8 cellular contexts compared by ENCODE assay signal in the genomic region with DNA sequence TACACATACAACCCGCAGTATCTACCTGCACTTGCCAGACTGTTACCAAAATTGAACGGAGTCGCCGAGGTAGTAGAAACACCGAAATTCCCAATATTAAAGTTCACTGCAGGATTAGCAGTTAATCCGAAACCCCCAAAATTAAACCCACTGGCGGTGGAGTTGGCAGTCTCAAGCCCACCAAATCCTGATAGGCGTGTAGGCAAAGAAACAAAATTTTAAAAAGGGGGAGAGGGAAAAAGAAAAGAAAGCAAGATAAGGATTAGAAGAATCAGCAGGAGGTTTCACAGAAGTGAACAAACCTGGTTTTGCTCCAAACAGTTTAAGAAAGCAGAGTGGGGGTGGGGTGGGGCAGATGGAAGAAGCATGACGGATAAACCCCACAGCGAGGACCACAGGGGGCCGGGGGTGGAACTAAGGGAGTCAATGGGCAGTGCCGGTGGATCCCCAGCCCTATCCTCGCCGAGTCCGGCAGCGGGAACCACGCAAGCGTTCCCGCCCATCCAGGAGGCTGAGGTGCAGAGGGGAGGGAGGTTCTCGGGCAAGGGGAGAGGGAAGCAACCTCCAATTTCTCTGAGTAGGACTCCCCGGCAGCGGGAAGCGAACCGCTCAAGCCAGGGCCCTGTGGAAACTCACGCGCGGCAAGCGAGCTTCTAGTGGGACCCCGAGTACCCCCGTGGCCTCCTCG. TPM values are rescaled to one million over a fixed set of nuclear protein-coding genes. Genes with fewer than 3 reads are reported as not detected.
A peak's percentile ranks its signal among the peaks of the same experiment; 100 is the strongest.
DNase-seq lines count a peak whose midpoint lies in the region; ATAC-seq and TF ChIP-seq lines count a peak whose summit lies in the region.

No MANE protein-coding gene starts in this region.

- no TSS peak for BruUV-seq in PC-3 (replicated peaks; lab: Mats Ljungman, UMichigan)

- intact Hi-C loops in PC-3 (cut with micrococcal nuclease) (no loop called here), transverse colon (cut with DNase I; ENCODE audit: low total_unique reads) (no loop called here)
- intact Hi-C loops in activated T-helper 2 cell treated with anti-CD3 and anti-CD28 coated beads, Interferon-gamma antibody, Interleukin-2, Interleukin-4, amounts not matched to agents 10 μg/mL and 5 μg/mL and 100 μg/mL, durations not matched to agents 14 hours and 24 hours and 36 hours (cut with micrococcal nuclease) = loop anchor here (1.0 to 10.0 kb wide), 6 partner anchors 67 to 927 kb away; partner anchors contain the start of genes CCNI, G3BP2, NAAA and RCHY1

- peak overlapping the region; percentile 94 for H3K27ac Mint-ChIP-seq in activated T-helper 2 cell treated with anti-CD3 and anti-CD28 coated beads, Interferon-gamma antibody, Interleukin-2, Interleukin-4, amounts not matched to agents 10 μg/mL and 5 μg/mL and 100 μg/mL, durations not matched to agents 14 hours and 24 hours and 36 hours
- peak overlapping the region; percentile 89 for H3K27ac Mint-ChIP-seq in neural progenitor cell

- H3K9me3 ChIP-seq in HUES48 (ENCODE audit: control insufficient read depth, insufficient read depth, low read length) (no peaks in the 10 kb centered on the region), PC-3 (ENCODE audit: low read length) (no peaks in the 10 kb centered on the region), neural progenitor cell (ENCODE audit: low read depth) (no peaks in the 10 kb centered on the region), transverse colon (no peaks in the 10 kb centered on the region)

- WGBS in transverse colon (ENCODE audit: low coverage in 1 of 2), 2 donors = 0 to 1% methylated on average over 7 to 31 of the region's 31 CpGs

- H3K27me3 ChIP-seq in HUES48 (ENCODE audit: control insufficient read depth, insufficient read depth, low read length) (no peaks in the 10 kb centered on the region), PC-3 (ENCODE audit: low read length) (no peaks in the 10 kb centered on the region), neural progenitor cell (no peaks in the 10 kb centered on the region), transverse colon (no peaks in the 10 kb centered on the region)

- H3K27ac ChIP-seq in HUES48 (ENCODE audit: low read depth, low read length) (peak overlapping the region; percentile 99), PC-3 (ENCODE audit: low read length) (peak overlapping the region; percentile 56), neural progenitor cell (peak overlapping the region; percentile 96), transverse colon (peak overlapping the region; percentile 91 to 97 (median 94))

- H4K20me1 ChIP-seq in PC-3 (ENCODE audit: low read length) (peaks cover 25% of the 10 kb centered on the region), neural progenitor cell (ENCODE audit: low read depth) (peaks cover 19% of the 10 kb centered on the region)

- peak overlapping the region; percentile 94 for H3K4me3 ChIP-seq in HUES48 (ENCODE audit: low read depth, low read length)
- peak overlapping the region; percentile 91 for H3K4me3 ChIP-seq in PC-3 (ENCODE audit: low read length)
- H3K4me3 ChIP-seq in fibroblast of villous mesenchyme (ENCODE audit: low read depth, low read length) = peak overlapping the region; percentile 93
- peak overlapping the region; percentile 86 for H3K4me3 ChIP-seq in neural progenitor cell
- peak overlapping the region; percentile 70 to 96 (median 84) for H3K4me3 ChIP-seq in transverse colon

- in situ Hi-C loops in transverse colon (cut with MboI; ENCODE audit: low pct_ligation_motif_present in 1 of 4, low pct_unique_long_range_greater_than_20kb in 1 of 4, low sequenced_read_pairs in 3 of 4) = no loop called here

- H3K9ac ChIP-seq in HUES48 (ENCODE audit: low read depth, low read length) (peak overlapping the region; percentile 98), PC-3 (ENCODE audit: low read length) (peak overlapping the region; percentile 96), neural progenitor cell (peak overlapping the region; percentile 87)

- H3K4me1 ChIP-seq in HUES48 (ENCODE audit: control insufficient read depth, insufficient read depth, low read length) (peaks cover 14% of the 10 kb centered on the region), PC-3 (ENCODE audit: insufficient read depth, low read length) (peaks cover 16% of the 10 kb centered on the region), neural progenitor cell (peaks cover 18% of the 10 kb centered on the region), transverse colon (peaks cover 17 to 33% (median 22%) of the 10 kb centered on the region in 4 donors)

- H3F3A ChIP-seq in PC-3 (ENCODE audit: low read length, unreplicated experiment) (no peaks in the 10 kb centered on the region), neural progenitor cell (ENCODE audit: low read depth) (peaks cover 13% of the 10 kb centered on the region)

- no peaks in the 10 kb centered on the region for H3K27me3 Mint-ChIP-seq in activated T-helper 2 cell treated with anti-CD3 and anti-CD28 coated beads, Interferon-gamma antibody, Interleukin-2, Interleukin-4, amounts not matched to agents 10 μg/mL and 5 μg/mL and 100 μg/mL, durations not matched to agents 14 hours and 24 hours and 36 hours (ENCODE audit: low read depth)
- H3K27me3 Mint-ChIP-seq in neural progenitor cell (ENCODE audit: insufficient read depth, low read depth) = no peaks in the 10 kb centered on the region

- H2AFZ ChIP-seq in PC-3 (ENCODE audit: low read length) (peak overlapping the region; percentile 92), neural progenitor cell (replicated peaks) (peak overlapping the region; percentile 91)

- H3K36me3 Mint-ChIP-seq in activated T-helper 2 cell treated with anti-CD3 and anti-CD28 coated beads, Interferon-gamma antibody, Interleukin-2, Interleukin-4, amounts not matched to agents 10 μg/mL and 5 μg/mL and 100 μg/mL, durations not matched to agents 14 hours and 24 hours and 36 hours (ENCODE audit: low read depth) = peaks cover 21% of the 10 kb centered on the region
- peaks cover 12% of the 10 kb centered on the region for H3K36me3 Mint-ChIP-seq in neural progenitor cell

- CTCF ChIA-PET in PC-3 (lab: Charles Lee) = no interaction called here

- TF ChIP-seq EP300 in transverse colon (IDR thresholded peaks at IDR 0.05; ENCODE audit: low read depth) = no peak

- H3K4me3 Mint-ChIP-seq in activated T-helper 2 cell treated with anti-CD3 and anti-CD28 coated beads, Interferon-gamma antibody, Interleukin-2, Interleukin-4, amounts not matched to agents 10 μg/mL and 5 μg/mL and 100 μg/mL, durations not matched to agents 14 hours and 24 hours and 36 hours (ENCODE audit: low read depth) = peak overlapping the region; percentile 89
- H3K4me3 Mint-ChIP-seq in neural progenitor cell = peak overlapping the region; percentile 93

- no peaks in the 10 kb centered on the region for H3K9me2 ChIP-seq in PC-3 (replicated peaks; ENCODE audit: low read length)

- peaks cover 58% of the 10 kb centered on the region for H3K79me2 ChIP-seq in PC-3 (ENCODE audit: low read length)
- H3K79me2 ChIP-seq in neural progenitor cell (ENCODE audit: low read depth) = peaks cover 67% of the 10 kb centered on the region

- H3K36me3 ChIP-seq in HUES48 (ENCODE audit: control insufficient read depth, insufficient read depth, low read length) (peaks cover 19% of the 10 kb centered on the region), PC-3 (ENCODE audit: low read depth, low read length) (peaks cover 7% of the 10 kb centered on the region), neural progenitor cell (peaks cover 15% of the 10 kb centered on the region), transverse colon (peaks cover 0 to 11% (median 4%) of the 10 kb centered on the region in 4 donors)

- DNase-seq in D341Med (ENCODE audit: low spot score) = peak; percentile 82
- peak; percentile 58 for DNase-seq in PC-3
- peak; percentile 44 for DNase-seq in activated T-helper 2 cell treated with anti-CD3 and anti-CD28 coated beads, Interferon-gamma antibody, Interleukin-2, Interleukin-4, amounts not matched to agents 10 μg/mL and 5 μg/mL and 100 μg/mL, durations not matched to agents 14 hours and 24 hours and 36 hours (ENCODE audit: low spot score)
- peak; percentile 77 for DNase-seq in fibroblast of villous mesenchyme (ENCODE audit: low read depth)
- peak; percentile 95 for DNase-seq in neural progenitor cell (ENCODE audit: low spot score)
- peak; percentile 60 for DNase-seq in transverse colon

- POLR2A ChIA-PET in PC-3 (lab: Charles Lee; ENCODE audit: unreplicated experiment) = interaction anchor here (0.6 kb wide), 1 partner anchor 153 kb away, joined by 3 read pairs; no protein-coding TSS in a partner anchor

- H3K4me2 ChIP-seq in PC-3 (ENCODE audit: low read length) (peak overlapping the region; percentile 95), neural progenitor cell (peak overlapping the region; percentile 96)

- ATAC-seq in GM21447 (IDR thresholded peaks at IDR 0.05; ENCODE audit: unreplicated experiment) = peak; percentile 35
- ATAC-seq in PC-3 = peak; percentile 90

- H3K4me1 Mint-ChIP-seq in activated T-helper 2 cell treated with anti-CD3 and anti-CD28 coated beads, Interferon-gamma antibody, Interleukin-2, Interleukin-4, amounts not matched to agents 10 μg/mL and 5 μg/mL and 100 μg/mL, durations not matched to agents 14 hours and 24 hours and 36 hours (ENCODE audit: low read depth) = peaks cover 26% of the 10 kb centered on the region
- H3K4me1 Mint-ChIP-seq in neural progenitor cell = peaks cover 24% of the 10 kb centered on the region

- H3K9me3 Mint-ChIP-seq in activated T-helper 2 cell treated with anti-CD3 and anti-CD28 coated beads, Interferon-gamma antibody, Interleukin-2, Interleukin-4, amounts not matched to agents 10 μg/mL and 5 μg/mL and 100 μg/mL, durations not matched to agents 14 hours and 24 hours and 36 hours = no peaks in the 10 kb centered on the region
- no peaks in the 10 kb centered on the region for H3K9me3 Mint-ChIP-seq in neural progenitor cell

- TF ChIP-seq CTCF in PC-3 (conservative IDR thresholded peaks at IDR 0.05; ENCODE audit: low read depth, low read length) (no peak), fibroblast of villous mesenchyme (IDR thresholded peaks at IDR 0.05; ENCODE audit: insufficient read depth, low read depth, low read length) (no peak), neural progenitor cell (IDR thresholded peaks at IDR 0.05) (no peak), transverse colon (IDR thresholded peaks at IDR 0.05) (no peak)

- TF ChIP-seq POLR2A in transverse colon (IDR thresholded peaks at IDR 0.05) = no peak

RNA-seq across cellular contexts. Expression of gene NUP54, which starts 0.6 kb away (rescaled TPM):
- total RNA-seq in PC-3 (2014; rRNA removed) (26.7 and 29.2 TPM in 2 replicates), fibroblast of villous mesenchyme (47.7 and 67.4 TPM in 2 replicates), neural progenitor cell (ENCODE audit: low replicate concordance) (107 and 161 TPM in 2 replicates), transverse colon (100 to 1,000 TPM in 1 of 4 donors, 10 to 100 TPM in 2, 1 to 10 TPM in 1; 7.0 to 142 (median 29.2) TPM)
- total RNA-seq in activated T-helper 2 cell treated with anti-CD3 and anti-CD28 coated beads, Interferon-gamma antibody, Interleukin-2, Interleukin-4, amounts not matched to agents 10 μg/mL and 5 μg/mL and 100 μg/mL, durations not matched to agents 14 hours and 24 hours and 36 hours = 74.7 and 75.6 TPM in 2 replicates

Comparison
In these comparisons a context has a peak if more than half of its experiments do, and no peak if none do; other contexts are left out.
1. Peak in every context shown above with its lines: DNase-seq, ATAC-seq, H3K4me3 ChIP-seq and H3K27ac ChIP-seq.
2. DNase-seq: peak in every context shown above with its lines; median percentile 95 in neural progenitor cell; 82 in D341Med; 77 in fibroblast of villous mesenchyme; 60 in transverse colon; 58 in PC-3; 44 in activated T-helper 2 cell treated with anti-CD3 and anti-CD28 coated beads, Interferon-gamma antibody, Interleukin-2, Interleukin-4, amounts not matched to agents 10 μg/mL and 5 μg/mL and 100 μg/mL, durations not matched to agents 14 hours and 24 hours and 36 hours.